26 cellular contexts compared by ENCODE assay signal in genomic region chr4:83728191-83728590, GRCh38.
"Had no signal": no experiment of that assay in that cellular context is flagged by ENCODE, and none has a peak within 500 bp of the region (broad histone marks: within the 10 kb centered on the region; RNA-seq: fewer than 3 reads in every experiment).

No MANE protein-coding gene starts in this region.

- H3K36me3 ChIP-seq: stomach, suprapubic skin, thoracic aorta, thyroid gland, tibial artery, tibial nerve, transverse colon, upper lobe of left lung, upper lobe of right lung, uterus, vagina had no signal

- H3K4me1 ChIP-seq: stomach, suprapubic skin, testis, thyroid gland, tibial artery, tibial nerve, transverse colon, upper lobe of left lung, upper lobe of right lung, uterus, vagina had no signal

- H3K9me3 ChIP-seq: suprapubic skin, testis, thoracic aorta, thyroid gland, tibial artery, transverse colon, upper lobe of left lung, upper lobe of right lung, uterus, vagina had no signal

- H3K27ac ChIP-seq: stomach, suprapubic skin, testis, thoracic aorta, thyroid gland, tibial artery, tibial nerve, transverse colon, upper lobe of left lung, upper lobe of right lung, uterus, vagina had no signal

- ATAC-seq: stimulated activated effector memory CD8-positive, alpha-beta T cell treated with anti-CD3 and anti-CD28 coated beads, Interleukin-12 subunit alpha, Interleukin-12 subunit beta, amount 100 ng/mL, for 72 hours; stimulated activated memory B cell treated with anti-CD40 and anti-IgM and Interleukin-4, amounts not matched to agents 10 μg/mL and 1 μg/mL and 100 μg/mL, for 72 hours; stimulated activated naive B cell treated with anti-CD40 and anti-IgM and Interleukin-4, amounts not matched to agents 10 μg/mL and 1 μg/mL and 100 μg/mL, for 72 hours; stimulated activated naive CD8-positive, alpha-beta T cell treated with anti-CD3 and anti-CD28 coated beads, Interleukin-15, amount 100 ng/mL, for 72 hours; stimulated activated naive CD8-positive, alpha-beta T cell treated with anti-CD3 and anti-CD28 coated beads, Interleukin-15, Interleukin-2, amounts not matched to agents 100 U/mL and 50 U/mL, for 24 hours; upper lobe of right lung had no signal

- DNase-seq: stimulated activated CD4-positive, alpha-beta T cell treated with anti-CD3 and anti-CD28 coated beads, Interleukin-2, amount 100 ng/mL, for 48 hours; stimulated activated CD4-positive, alpha-beta T cell treated with anti-CD3 and anti-CD28 coated beads, Interleukin-4, amount 100 ng/mL, for 1 hour; stimulated activated CD4-positive, alpha-beta T cell treated with anti-CD3 and anti-CD28 coated beads, Interleukin-4, amount 100 ng/mL, for 24 hours; stimulated activated CD4-positive, alpha-beta T cell treated with anti-CD3 and anti-CD28 coated beads, Interleukin-4, amount 100 ng/mL, for 4 hours; stimulated activated CD8-positive, alpha-beta memory T cell treated with anti-CD3 and anti-CD28 coated beads, Interleukin-4, amount 100 ng/mL, for 48 hours; stimulated activated naive B cell treated with anti-CD40 and anti-IgM and Interleukin-4, amounts not matched to agents 10 μg/mL and 1 μg/mL and 100 μg/mL, for 72 hours; stimulated activated naive CD4-positive, alpha-beta T cell; stimulated activated naive CD4-positive, alpha-beta T cell treated with Interleukin-2 at 50 U/mL for 16 hours; stimulated activated naive CD8-positive, alpha-beta T cell treated with anti-CD3 and anti-CD28 coated beads, Interleukin-15, amount 100 ng/mL, for 72 hours; stimulated activated naive CD8-positive, alpha-beta T cell treated with anti-CD3 and anti-CD28 coated beads, Interleukin-15, Interleukin-2, amounts not matched to agents 100 U/mL and 50 U/mL, for 24 hours; stomach; substantia nigra; testis; thyroid gland; tibial artery; transverse colon; trophoblast cell; upper lobe of left lung; upper lobe of right lung; uterus had no signal

- H3K4me3 ChIP-seq: stomach, suprapubic skin, testis, thoracic aorta, thyroid gland, tibial artery, tibial nerve, transverse colon, upper lobe of left lung, upper lobe of right lung, uterus, vagina had no signal

- H3K27me3 ChIP-seq: stomach, suprapubic skin, testis, thyroid gland, tibial artery, tibial nerve, transverse colon, upper lobe of left lung, upper lobe of right lung, uterus, vagina had no signal
